Comparison of ENCODE assay signal across 22 cellular contexts in genomic region chr20:8879669-8880068, GRCh38.
DNase-seq lines count a peak whose midpoint lies in the region; ATAC-seq, FAIRE-seq and TF ChIP-seq lines count a peak whose summit lies in the region.
"Had no signal": no experiment of that assay in that cellular context is flagged by ENCODE, and none has a peak within 500 bp of the region (broad histone marks: within the 10 kb centered on the region; RNA-seq: fewer than 3 reads in every experiment).

No MANE protein-coding gene starts in this region.

- POLR2A ChIA-PET in A549 (lab: Yijun Ruan, JAX) (interaction anchor here (0.9 kb wide), 1 partner anchor 20 kb away, joined by 3 read pairs; no protein-coding TSS in a partner anchor), IMR-90 (lab: Charles Lee; ENCODE audit: unreplicated experiment) (no interaction called here), H1 (lab: Charles Lee; ENCODE audit: partially characterized antibody) (interaction anchor here (0.8 kb wide), 1 partner anchor 39 kb away, joined by 3 read pairs; no protein-coding TSS in a partner anchor), PC-9 (lab: Charles Lee; ENCODE audit: unreplicated experiment) (no interaction called here)

- DNase-seq in A549 (ENCODE audit: low read depth in 1 of 2, low spot score in 1 of 2) (no peak), IMR-90 (no peak), H1 (ENCODE audit: low read depth in 1 of 2, low spot score in 2 of 2) (no peak), neural crest cell (ENCODE audit: low read depth, low spot score) (no peak), PC-9 (no peak), cerebellar nuclear complex (lab: John Stamatoyannopoulos, UW) (no peak)
- no peak for DNase-seq in stimulated activated naive CD4-positive, alpha-beta T cell (lab: John Stamatoyannopoulos, UW)
- DNase-seq: Caco-2; CD4-positive, CD25-positive, alpha-beta regulatory T cell; CD8-positive, alpha-beta T cell; DMS153; DND-41; GM23248; H9 had no signal

- H3K4me3 Mint-ChIP-seq in neural crest cell = no peak overlapping the region
- H3K4me3 Mint-ChIP-seq: B cell; CD4-positive, CD25-positive, alpha-beta regulatory T cell; CD8-positive, alpha-beta T cell; H9 had no signal

- H3K27ac ChIP-seq in A549 (peak overlapping the region; percentile 37 to 56; a peak in 5 of 6 replicates), IMR-90 (ENCODE audit: insufficient read depth, low read length) (no peak overlapping the region), H1 (ENCODE audit: low read depth, low read length) (no peak overlapping the region), PC-9 (no peak overlapping the region)
- H3K27ac ChIP-seq: BLaER1, C4-2B, GM23248 had no signal

- no peak overlapping the region for H4K91ac ChIP-seq in IMR-90 (ENCODE audit: insufficient read depth, low read depth, low read length)
- no peak overlapping the region for H4K91ac ChIP-seq in H1 (replicated peaks; ENCODE audit: insufficient read length, low read length)

- H3K9me1 ChIP-seq in IMR-90 (ENCODE audit: insufficient read depth, low read length) = no peaks in the 10 kb centered on the region

- H3K18ac ChIP-seq in IMR-90 (ENCODE audit: low read depth, low read length) (no peak overlapping the region), H1 (ENCODE audit: extremely low read depth, low read length) (no peak overlapping the region)

- CTCF ChIA-PET in A549 (lab: Yijun Ruan, JAX) = interaction anchor here (1.0 to 2.3 kb wide), 3 partner anchors 26 to 120 kb away, joined by 3 to 15 read pairs (median 5); no protein-coding TSS in a partner anchor
- CTCF ChIA-PET in IMR-90 (lab: Yijun Ruan, JAX) = interaction anchor here (0.6 kb wide), 1 partner anchor 234 kb away, joined by 3 read pairs; no protein-coding TSS in a partner anchor
- CTCF ChIA-PET in H1 (lab: Charles Lee; ENCODE audit: partially characterized antibody) = interaction anchor here (0.7 to 1.2 kb wide), 3 partner anchors 20 to 304 kb away, joined by 3 to 4 read pairs (median 3); no protein-coding TSS in a partner anchor
- CTCF ChIA-PET in PC-9 (lab: Charles Lee) = no interaction called here

- TF ChIP-seq EP300 in A549 (IDR thresholded peaks at IDR 0.05) (no peak), H1 (IDR thresholded peaks at IDR 0.05; ENCODE audit: borderline replicate concordance in 1 of 2, low read depth in 2 of 2, low read length in 2 of 2) (no peak)

- H3K9me3 ChIP-seq in A549 = no peaks in the 10 kb centered on the region
- H3K9me3 ChIP-seq in IMR-90 (ENCODE audit: control insufficient read depth, insufficient read depth, low read length) = no peaks in the 10 kb centered on the region
- H3K9me3 ChIP-seq in H1 (ENCODE audit: insufficient read depth in 2 of 2, low read depth in 1 of 2, low read length in 1 of 2) = no peaks in the 10 kb centered on the region
- no peaks in the 10 kb centered on the region for H3K9me3 ChIP-seq in PC-9 (ENCODE audit: insufficient read depth, low read depth)
- H3K9me3 ChIP-seq: BLaER1, Caco-2 had no signal

- no peaks in the 10 kb centered on the region for H3K27me3 Mint-ChIP-seq in neural crest cell (ENCODE audit: low read depth)
- H3K27me3 Mint-ChIP-seq: B cell; CD4-positive, CD25-positive, alpha-beta regulatory T cell had no signal

- no peaks in the 10 kb centered on the region for H3K27me3 ChIP-seq in IMR-90 (ENCODE audit: control insufficient read depth, insufficient read depth, low read length)
- H3K27me3 ChIP-seq in H1 (replicated peaks in 1 of 4; ENCODE audit: control insufficient read depth in 3 of 4, extremely low read depth in 1 of 4, insufficient read depth in 3 of 4, low read length in 3 of 4) = no peaks in the 10 kb centered on the region
- H3K27me3 ChIP-seq in PC-9 (ENCODE audit: insufficient read depth, low read depth) = no peaks in the 10 kb centered on the region
- H3K27me3 ChIP-seq: BLaER1 had no signal

- H2AK9ac ChIP-seq in IMR-90 (replicated peaks; ENCODE audit: low read depth, low read length, poor library complexity) = no peak overlapping the region

- intact Hi-C loops in IMR-90 (cut with micrococcal nuclease) (no loop called here), PC-9 (cut with micrococcal nuclease; ENCODE audit: unreplicated experiment) (no loop called here)

- H3K9me3 Mint-ChIP-seq in neural crest cell = no peaks in the 10 kb centered on the region
- H3K9me3 Mint-ChIP-seq: CD8-positive, alpha-beta T cell; H9 had no signal

- 64% methylated on average over 2 of the region's 2 CpGs for WGBS in A549 (ENCODE audit: missing lambda C conversion rate)
- WGBS in IMR-90 (ENCODE audit: extremely low coverage in 2 of 2, insufficient read length in 1 of 2), 2 experiments = no CpG with 5 or more reads among the region's 2 CpGs
- 83% methylated on average over 2 of the region's 2 CpGs; no CpG with 5 or more reads in 1 of the 2 experiments for WGBS in H1 (ENCODE audit: extremely low coverage in 1 of 2, insufficient coverage in 1 of 2, insufficient read length in 1 of 2, insufficient replicate concordance in 2 of 2, low coverage in 1 of 2, low lambda C conversion rate in 2 of 2, missing lambda C conversion rate in 1 of 2), 2 experiments

- no peak overlapping the region for H3K9ac ChIP-seq in IMR-90 (ENCODE audit: low read depth, low read length)
- H3K9ac ChIP-seq in H1 (replicated peaks in 1 of 4; ENCODE audit: extremely low read depth in 1 of 4, low read depth in 3 of 4, low read length in 3 of 4) = no peak overlapping the region
- H3K9ac ChIP-seq: BLaER1, GM23248 had no signal

- H2BK15ac ChIP-seq in IMR-90 (ENCODE audit: low read depth, low read length) = no peak overlapping the region
- H2BK15ac ChIP-seq in H1 (ENCODE audit: low read length) = no peak overlapping the region

- H3K4me2 ChIP-seq in A549 = peak overlapping the region; percentile 42
- H3K4me2 ChIP-seq in IMR-90 (ENCODE audit: low read depth, low read length) = no peak overlapping the region
- no peak overlapping the region for H3K4me2 ChIP-seq in H1 (ENCODE audit: insufficient read depth in 1 of 2, low read depth in 2 of 2, low read length in 2 of 2)
- no peak overlapping the region for H3K4me2 ChIP-seq in PC-9
- H3K4me2 ChIP-seq: BLaER1 had no signal

- H3K4me3 ChIP-seq in A549 (no peak overlapping the region), IMR-90 (ENCODE audit: insufficient read depth, low read depth, low read length) (no peak overlapping the region), H1 (ENCODE audit: extremely low read depth in 1 of 4, insufficient read depth in 2 of 4, low read depth in 3 of 4, low read length in 4 of 4) (no peak overlapping the region), PC-9 (no peak overlapping the region)
- H3K4me3 ChIP-seq: BLaER1, GM23248 had no signal

- no peaks in the 10 kb centered on the region for H3K36me3 ChIP-seq in IMR-90 (ENCODE audit: control insufficient read depth, insufficient read depth, low read length)
- H3K36me3 ChIP-seq in H1 (ENCODE audit: control insufficient read depth in 2 of 4, insufficient read depth in 4 of 4, low read length in 3 of 4) = no peaks in the 10 kb centered on the region; a peak in 1 of 8 replicates
- H3K36me3 ChIP-seq in PC-9 (ENCODE audit: low read depth) = no peaks in the 10 kb centered on the region
- H3K36me3 ChIP-seq: BLaER1 had no signal

- TF ChIP-seq CTCF in A549 (IDR thresholded peaks at IDR 0.05) = no peak
- TF ChIP-seq CTCF in IMR-90 (conservative IDR thresholded peaks at IDR 0.05; ENCODE audit: low read depth, low read length) = no peak
- no peak for TF ChIP-seq CTCF in H1 (IDR thresholded peaks at IDR 0.05; ENCODE audit: control extremely low read depth in 1 of 3, insufficient read depth in 1 of 3, low read depth in 1 of 3, low read length in 3 of 3)
- no peak for TF ChIP-seq CTCF in neural crest cell (conservative IDR thresholded peaks at IDR 0.05)
- no peak for TF ChIP-seq CTCF in PC-9 (conservative IDR thresholded peaks at IDR 0.05)

- H4K20me1 ChIP-seq in IMR-90 (ENCODE audit: insufficient read depth, low read length) (no peaks in the 10 kb centered on the region), H1 (replicated peaks in 1 of 2; ENCODE audit: control insufficient read depth in 1 of 2, insufficient read depth in 2 of 2, low read length in 2 of 2) (no peaks in the 10 kb centered on the region), PC-9 (ENCODE audit: insufficient read depth) (no peaks in the 10 kb centered on the region)
- H4K20me1 ChIP-seq: BLaER1 had no signal

- FAIRE-seq in A549 (lab: Jason Lieb, UNC) (peak; percentile 59), H1 (lab: Jason Lieb, UNC) (no peak)
- FAIRE-seq: G401.6, GM12892, GM19239 had no signal

- H2AFZ ChIP-seq in IMR-90 (replicated peaks; ENCODE audit: low read length, poor library complexity) = no peak overlapping the region
- H2AFZ ChIP-seq in H1 (ENCODE audit: low read length) = no peak overlapping the region
- no peak overlapping the region for H2AFZ ChIP-seq in PC-9
- H2AFZ ChIP-seq: GM23248 had no signal

- peaks cover 33% of the 10 kb centered on the region for H3K4me1 Mint-ChIP-seq in neural crest cell
- H3K4me1 Mint-ChIP-seq: B cell; CD4-positive, CD25-positive, alpha-beta regulatory T cell; H9 had no signal

- no peak overlapping the region; the same call in 1 of the 2 replicates for H3K23ac ChIP-seq in IMR-90 (ENCODE audit: low read depth, low read length)
- no peak overlapping the region for H3K23ac ChIP-seq in H1 (ENCODE audit: insufficient read length)

- H2BK5ac ChIP-seq in IMR-90 (ENCODE audit: low read depth, low read length, poor library complexity, severe bottlenecking) (no peak overlapping the region), H1 (ENCODE audit: low read depth, low read length) (no peak overlapping the region)

- H4K8ac ChIP-seq in IMR-90 (ENCODE audit: low read depth in 2 of 2, low read length in 2 of 2) (no peak overlapping the region), H1 (ENCODE audit: extremely low read depth, insufficient read depth, low read length) (no peak overlapping the region)

- no peak for TF ChIP-seq POLR2A in A549 (IDR thresholded peaks at IDR 0.05; ENCODE audit: low read length)
- TF ChIP-seq POLR2A in IMR-90 (IDR thresholded peaks at IDR 0.05; ENCODE audit: low read depth, low read length) = no peak
- TF ChIP-seq POLR2A in H1 (IDR thresholded peaks at IDR 0.05; ENCODE audit: control extremely low read depth in 1 of 2, low read depth in 2 of 2, low read length in 2 of 2) = no peak

- peak overlapping the region; percentile 43 for H3K27ac Mint-ChIP-seq in neural crest cell (ENCODE audit: unreplicated experiment)
- H3K27ac Mint-ChIP-seq: B cell; CD4-positive, CD25-positive, alpha-beta regulatory T cell; CD8-positive, alpha-beta T cell; H9 had no signal

- H3K79me1 ChIP-seq in IMR-90 (ENCODE audit: low read depth in 1 of 2, low read length in 2 of 2) (no peaks in the 10 kb centered on the region), H1 (ENCODE audit: low read depth, low read length) (no peaks in the 10 kb centered on the region)

- no TSS peak for BruUV-seq in IMR-90 (replicated peaks; lab: Mats Ljungman, UMichigan)
- BruUV-seq in PC-9 (replicated peaks; lab: Mats Ljungman, UMichigan) = no TSS peak

- no peak overlapping the region for H2BK12ac ChIP-seq in H1 (ENCODE audit: low read depth, low read length)

- H3K4me1 ChIP-seq in A549 = peaks cover 23% of the 10 kb centered on the region
- no peaks in the 10 kb centered on the region for H3K4me1 ChIP-seq in IMR-90 (ENCODE audit: control insufficient read depth, insufficient read depth, low read length)
- no peaks in the 10 kb centered on the region for H3K4me1 ChIP-seq in H1 (replicated peaks in 1 of 4; ENCODE audit: control insufficient read depth in 3 of 4, insufficient read depth in 4 of 4, low read length in 3 of 4)
- H3K4me1 ChIP-seq in PC-9 (replicated peaks; ENCODE audit: insufficient read depth) = peaks cover 1% of the 10 kb centered on the region
- H3K4me1 ChIP-seq: BLaER1, Caco-2 had no signal

- H3F3A ChIP-seq in PC-9 (ENCODE audit: insufficient read depth, low read depth) = no peaks in the 10 kb centered on the region

- H3K56ac ChIP-seq in IMR-90 (ENCODE audit: extremely low read depth, insufficient read depth, low read length) (no peak overlapping the region), H1 (replicated peaks; ENCODE audit: insufficient read length, low read depth, low read length) (no peak overlapping the region)

- in situ Hi-C loops in IMR-90 (cut with MboI; ENCODE audit: low sequenced_read_pairs) = no loop called here

- H3K23me2 ChIP-seq in H1 (ENCODE audit: low read depth, low read length) = no peaks in the 10 kb centered on the region

- H2BK120ac ChIP-seq in IMR-90 (ENCODE audit: low read depth, low read length) (no peak overlapping the region), H1 (replicated peaks; ENCODE audit: low read depth, low read length) (no peak overlapping the region)

- dilution Hi-C loops in IMR-90 (cut with HindIII; ENCODE audit: low sequenced_read_pairs, unreplicated experiment) = no loop called here

- peak; percentile 70 to 78 for ATAC-seq in A549
- no peak for ATAC-seq in IMR-90 (ENCODE audit: low read depth)
- ATAC-seq in GM18519 (IDR thresholded peaks at IDR 0.05; ENCODE audit: low FRiP score, unreplicated experiment) = no peak
- ATAC-seq: CD8-positive, alpha-beta T cell; HCT116 had no signal

- no peak overlapping the region for H3K14ac ChIP-seq in IMR-90 (replicated peaks; ENCODE audit: low read depth, low read length)
- H3K14ac ChIP-seq in H1 (ENCODE audit: insufficient read length) = no peak overlapping the region

- no peak overlapping the region for H4K5ac ChIP-seq in IMR-90 (ENCODE audit: low read depth, low read length)
- H4K5ac ChIP-seq in H1 (ENCODE audit: insufficient read length, low read depth, low read length) = no peak overlapping the region

- no peaks in the 10 kb centered on the region for H3K9me2 ChIP-seq in PC-9 (ENCODE audit: insufficient read depth)

- peaks cover 6% of the 10 kb centered on the region for H3K36me3 Mint-ChIP-seq in neural crest cell (ENCODE audit: low read depth)
- H3K36me3 Mint-ChIP-seq: CD4-positive, CD25-positive, alpha-beta regulatory T cell had no signal

- H3K79me2 ChIP-seq in H1 (ENCODE audit: control insufficient read depth in 1 of 2, insufficient read depth in 2 of 2, low read length in 2 of 2) (no peaks in the 10 kb centered on the region), PC-9 (ENCODE audit: low read depth) (no peaks in the 10 kb centered on the region)

- no peak for TF ChIP-seq RAD21 in A549 (conservative IDR thresholded peaks at IDR 0.05 in 1 of 2, IDR thresholded peaks at IDR 0.05 in 1 of 2)
- no peak for TF ChIP-seq RAD21 in IMR-90 (IDR thresholded peaks at IDR 0.05; ENCODE audit: low read length)
- no peak for TF ChIP-seq RAD21 in H1 (IDR thresholded peaks at IDR 0.05 in 1 of 2, conservative IDR thresholded peaks at IDR 0.05 in 1 of 2; ENCODE audit: low read depth in 2 of 2, low read length in 2 of 2)

- H2AK5ac ChIP-seq in IMR-90 (ENCODE audit: low read depth, low read length) (no peak overlapping the region), H1 (ENCODE audit: low read depth, low read length) (no peak overlapping the region)

- H3K4ac ChIP-seq in IMR-90 (ENCODE audit: low read depth, low read length) = 0 out of 2 replicates have a peak overlapping the region, but pooled peaks have one; percentile 18
- H3K4ac ChIP-seq in H1 (replicated peaks; ENCODE audit: insufficient read length, low read depth, low read length) = no peak overlapping the region

- H2BK20ac ChIP-seq in IMR-90 (ENCODE audit: low read depth, low read length) (no peak overlapping the region), H1 (ENCODE audit: low read length) (no peak overlapping the region)

Comparison
In these comparisons a context has a peak if more than half of its experiments do, and no peak if none do; other contexts are left out.
1. ATAC-seq: peak in A549 (2 of 2); none in IMR-90 (single experiment) and GM18519 (single experiment).
2. H3K27ac ChIP-seq: peak in A549 (2 of 2); none in IMR-90 (single experiment), H1 (single experiment) and PC-9 (single experiment).
3. POLR2A ChIA-PET loops: an anchor here in A549 (0.9 kb wide) and H1 (0.8 kb wide); none called in IMR-90 and PC-9.